Comparison of ENCODE assay signal across 21 cellular contexts in genomic region chr4:184351560-184352451, GRCh38.
"Had no signal": no experiment of that assay in that cellular context is flagged by ENCODE, and none has a peak within 500 bp of the region (broad histone marks: within the 10 kb centered on the region; RNA-seq: fewer than 3 reads in every experiment).

No MANE protein-coding gene starts in this region.

- H3K4me2 ChIP-seq: hepatocyte had no signal

- H3K27ac ChIP-seq: body of pancreas, epithelial cell of prostate, hepatocyte, lower lobe of right lung, thoracic aorta had no signal

- FAIRE-seq: islet of Langerhans, TTC549 had no signal

- H3K9me3 Mint-ChIP-seq: activated naive CD8-positive, alpha-beta T cell treated with anti-CD3 and anti-CD28 coated beads, Interleukin-2, amount 10 ng/mL, durations not matched to agents 7 days and 5 days; nephron had no signal

- H3K27me3 Mint-ChIP-seq: activated naive CD8-positive, alpha-beta T cell treated with anti-CD3 and anti-CD28 coated beads, Interleukin-2, amount 10 ng/mL, durations not matched to agents 7 days and 5 days; stimulated activated naive B cell treated with anti-CD40 and anti-IgM and Interleukin-4, amounts not matched to agents 10 μg/mL and 1 μg/mL and 100 μg/mL, for 72 hours had no signal

- H3K79me2 ChIP-seq: hepatocyte had no signal

- H3K36me3 ChIP-seq: lower lobe of right lung, thoracic aorta had no signal

- DNase-seq: activated CD4-positive, alpha-beta T cell treated with anti-CD3 and anti-CD28 coated beads for 36 hours; activated CD4-positive, alpha-beta T cell treated with anti-CD3 and anti-CD28 coated beads, Interleukin-2, amount 50 U/mL, for 48 hours; activated naive CD4-positive, alpha-beta T cell treated with Interleukin-2 at 50 U/mL for 16 hours; activated naive CD8-positive, alpha-beta T cell treated with anti-CD3 and anti-CD28 coated beads, Interleukin-2, amount 10 ng/mL, durations not matched to agents 7 days and 5 days; amygdala; body of pancreas; foreskin fibroblast; left cardiac atrium; lower lobe of right lung; occipital lobe; posterior cingulate gyrus; stimulated activated naive B cell treated with anti-CD40 and anti-IgM and Interleukin-4, amounts not matched to agents 10 μg/mL and 1 μg/mL and 100 μg/mL, for 72 hours had no signal

- ATAC-seq: activated CD4-positive, alpha-beta T cell treated with anti-CD3 and anti-CD28 coated beads for 36 hours; body of pancreas; left cardiac atrium; lower lobe of right lung; stimulated activated naive B cell treated with anti-CD40 and anti-IgM and Interleukin-4, amounts not matched to agents 10 μg/mL and 1 μg/mL and 100 μg/mL, for 72 hours; WTC11 had no signal

- H2AFZ ChIP-seq: hepatocyte had no signal

- H3K36me3 Mint-ChIP-seq: activated naive CD8-positive, alpha-beta T cell treated with anti-CD3 and anti-CD28 coated beads, Interleukin-2, amount 10 ng/mL, durations not matched to agents 7 days and 5 days; mesothelial cell of epicardium had no signal

- H3K4me3 Mint-ChIP-seq: activated CD4-positive, alpha-beta T cell treated with anti-CD3 and anti-CD28 coated beads for 36 hours; activated naive CD8-positive, alpha-beta T cell treated with anti-CD3 and anti-CD28 coated beads, Interleukin-2, amount 10 ng/mL, durations not matched to agents 7 days and 5 days; mesothelial cell of epicardium; nephron; stimulated activated naive B cell treated with anti-CD40 and anti-IgM and Interleukin-4, amounts not matched to agents 10 μg/mL and 1 μg/mL and 100 μg/mL, for 72 hours; T-helper 2 cell treated with Interferon-gamma antibody and Interleukin-4, amounts not matched to agents 5 μg/mL and 100 μg/mL, for 36 hours; WTC11 had no signal

- H3K27me3 ChIP-seq: body of pancreas, hepatocyte had no signal

- H3K4me3 ChIP-seq: body of pancreas, hepatocyte, lower lobe of right lung, thoracic aorta had no signal

- H3K27ac Mint-ChIP-seq: activated CD4-positive, alpha-beta T cell treated with anti-CD3 and anti-CD28 coated beads for 36 hours; activated naive CD8-positive, alpha-beta T cell treated with anti-CD3 and anti-CD28 coated beads, Interleukin-2, amount 10 ng/mL, durations not matched to agents 7 days and 5 days; mesothelial cell of epicardium; nephron; stimulated activated naive B cell treated with anti-CD40 and anti-IgM and Interleukin-4, amounts not matched to agents 10 μg/mL and 1 μg/mL and 100 μg/mL, for 72 hours; T-helper 2 cell treated with Interferon-gamma antibody and Interleukin-4, amounts not matched to agents 5 μg/mL and 100 μg/mL, for 36 hours; WTC11 had no signal

- H3K9me3 ChIP-seq: body of pancreas, lower lobe of right lung, thoracic aorta had no signal
